Comparison of ENCODE assay signal across 14 cellular contexts in genomic region chr12:684416-684815, GRCh38. TPM values are rescaled to one million over a fixed set of nuclear protein-coding genes. Genes with fewer than 3 reads are reported as not detected.
DNase-seq lines count a peak whose midpoint lies in the region; ATAC-seq, FAIRE-seq and TF ChIP-seq lines count a peak whose summit lies in the region.
"Had no signal": no experiment of that assay in that cellular context is flagged by ENCODE, and none has a peak within 500 bp of the region (broad histone marks: within the 10 kb centered on the region; RNA-seq: fewer than 3 reads in every experiment).

No MANE protein-coding gene starts in this region.

- H3K4me1 Mint-ChIP-seq in Caco-2 (ENCODE audit: low read depth, unreplicated experiment) = no peaks in the 10 kb centered on the region

- no peak overlapping the region for H3K27ac Mint-ChIP-seq in Caco-2 (ENCODE audit: unreplicated experiment)

- in situ Hi-C loops in GM12878 (cut with MboI) = no loop called here

- H3K4me1 ChIP-seq in DOHH2 (ENCODE audit: control insufficient read depth, low read length) = peaks cover 53% of the 10 kb centered on the region
- peaks cover 18% of the 10 kb centered on the region for H3K4me1 ChIP-seq in Loucy (ENCODE audit: insufficient read depth, low read length, poor library complexity, severe bottlenecking)
- peaks cover 40% of the 10 kb centered on the region for H3K4me1 ChIP-seq in GM12878 (ENCODE audit: control insufficient read depth, insufficient read depth, low read length)
- H3K4me1 ChIP-seq in Caco-2 = no peaks in the 10 kb centered on the region
- H3K4me1 ChIP-seq: parathyroid adenoma had no signal

- no peak for FAIRE-seq in GM12878 (lab: Jason Lieb, UNC)

- POLR2A ChIA-PET in GM12878 (lab: Charles Lee) = interaction anchor here (1.1 to 4.8 kb wide), 6 partner anchors 11 to 66 kb away, joined by 3 to 55 read pairs (median 8); partner anchors contain the start of gene WNK1
- POLR2A ChIA-PET in Caco-2 (lab: Charles Lee) = no interaction called here

- no peak overlapping the region for H3K4me3 Mint-ChIP-seq in Caco-2 (ENCODE audit: unreplicated experiment)

- H3K27me3 Mint-ChIP-seq in Caco-2 (ENCODE audit: insufficient read depth, unreplicated experiment) = no peaks in the 10 kb centered on the region

- H3K36me3 Mint-ChIP-seq in Caco-2 (ENCODE audit: insufficient read depth, unreplicated experiment) = no peaks in the 10 kb centered on the region

- H4K20me1 ChIP-seq in DOHH2 (ENCODE audit: control insufficient read depth, insufficient read depth, low read depth, low read length) = no peaks in the 10 kb centered on the region
- H4K20me1 ChIP-seq in Loucy (ENCODE audit: insufficient read depth, low read length, poor library complexity, severe bottlenecking) = no peaks in the 10 kb centered on the region
- H4K20me1 ChIP-seq in GM12878 (ENCODE audit: control insufficient read depth, insufficient read depth) = no peaks in the 10 kb centered on the region

- H3K4me2 ChIP-seq in DOHH2 (ENCODE audit: low read length) (peak overlapping the region; percentile 68), Loucy (ENCODE audit: low read depth, low read length, poor library complexity, severe bottlenecking) (no peak overlapping the region), GM12878 (ENCODE audit: control insufficient read depth, insufficient read depth) (no peak overlapping the region)

- H3K4me3 ChIP-seq in DOHH2 (ENCODE audit: low read length) (peak overlapping the region; percentile 21; the same call in 1 of the 2 replicates), Loucy (ENCODE audit: low read length, poor library complexity, severe bottlenecking) (no peak overlapping the region), GM12878 (no peak overlapping the region), Caco-2 (ENCODE audit: low read depth, low read length) (no peak overlapping the region)

- RAD21 ChIA-PET in GM12878 (lab: Charles Lee; ENCODE audit: unreplicated experiment) = interaction anchor here (1.7 to 5.2 kb wide), 5 partner anchors 11 to 265 kb away, joined by 4 to 75 read pairs (median 20); partner anchors contain the start of genes RAD52 and WNK1

- H3K9me3 Mint-ChIP-seq in Caco-2 (ENCODE audit: unreplicated experiment) = no peaks in the 10 kb centered on the region

- no peak for TF ChIP-seq EP300 in GM12878 (IDR thresholded peaks at IDR 0.05; ENCODE audit: borderline replicate concordance in 1 of 2, control insufficient read depth in 1 of 2, low read depth in 2 of 2, low read length in 2 of 2)

- H3K9me2 ChIP-seq in DOHH2 (replicated peaks; ENCODE audit: control insufficient read depth, low read length) (no peaks in the 10 kb centered on the region), Loucy (replicated peaks; ENCODE audit: low read depth, low read length) (no peaks in the 10 kb centered on the region)

- DNase-seq in GM12878 (ENCODE audit: low read depth, low spot score) (no peak), retina (peak; percentile 46), Caco-2 (no peak), NCI-H187 (lab: John Stamatoyannopoulos, UW) (no peak), Right ventricle myocardium superior (no peak)
- DNase-seq: activated gamma-delta T cell; aorta; cerebellar nuclear complex; effector CD8-positive, alpha-beta T cell; NCI-H187 treated with DMSO at 0.1 percent for 48 hours; NCI-H446 treated with DMSO at 0.1 percent for 48 hours had no signal

- intact Hi-C loops in GM12878 (cut with micrococcal nuclease; ENCODE audit: unreplicated experiment) (no loop called here), Caco-2 (cut with micrococcal nuclease; ENCODE audit: unreplicated experiment) (no loop called here), Right ventricle myocardium superior (cut with DNase I) (no loop called here)

- no peak for ATAC-seq in GM12878
- ATAC-seq in Right ventricle myocardium superior (ENCODE audit: poor library complexity) = no peak

- SMC1A ChIA-PET in GM12878 (lab: Charles Lee; ENCODE audit: uncharacterized antibody, unreplicated experiment) = interaction anchor here (0.6 to 6.9 kb wide), 11 partner anchors 9 to 73 kb away, joined by 3 to 76 read pairs (median 5); partner anchors contain the start of gene WNK1

- no peak for TF ChIP-seq POLR2A in GM12878 (IDR thresholded peaks at IDR 0.05; ENCODE audit: low read depth, low read length)

- BruUV-seq in GM12878 (replicated peaks; lab: Mats Ljungman, UMichigan) = no TSS peak
- no TSS peak for BruUV-seq in Caco-2 (replicated peaks; lab: Mats Ljungman, UMichigan)

- H3K79me2 ChIP-seq in DOHH2 (ENCODE audit: control insufficient read depth, low read length) = no peaks in the 10 kb centered on the region
- no peaks in the 10 kb centered on the region for H3K79me2 ChIP-seq in Loucy (ENCODE audit: insufficient read depth, low read length)
- no peaks in the 10 kb centered on the region for H3K79me2 ChIP-seq in GM12878 (ENCODE audit: control insufficient read depth, insufficient read depth, low read length)
- H3K79me2 ChIP-seq: parathyroid adenoma had no signal

- no peaks in the 10 kb centered on the region for H3K27me3 ChIP-seq in DOHH2 (ENCODE audit: control insufficient read depth, low read length)
- no peaks in the 10 kb centered on the region for H3K27me3 ChIP-seq in Loucy (ENCODE audit: insufficient read depth, low read length, poor library complexity, severe bottlenecking)
- H3K27me3 ChIP-seq in GM12878 (replicated peaks in 1 of 2; ENCODE audit: control insufficient read depth in 2 of 2, insufficient read depth in 2 of 2, low read length in 1 of 2) = no peaks in the 10 kb centered on the region
- H3K27me3 ChIP-seq in Caco-2 (replicated peaks; ENCODE audit: control insufficient read depth, insufficient read depth, low read length) = no peaks in the 10 kb centered on the region

- no peak for TF ChIP-seq RAD21 in GM12878 (IDR thresholded peaks at IDR 0.05; ENCODE audit: insufficient read depth, low read depth, low read length)

- TF ChIP-seq CTCF in DOHH2 (IDR thresholded peaks at IDR 0.05; ENCODE audit: low read depth, low read length, poor library complexity, severe bottlenecking) (no peak), Loucy (conservative IDR thresholded peaks at IDR 0.05; ENCODE audit: low read length) (no peak), GM12878 (IDR thresholded peaks at IDR 0.05 in 2 of 3, conservative IDR thresholded peaks at IDR 0.05 in 1 of 3; ENCODE audit: control insufficient read depth in 2 of 3, extremely low read depth in 1 of 3, insufficient read depth in 1 of 3, low read depth in 3 of 3, low read length in 3 of 3) (no peak), Caco-2 (IDR thresholded peaks at IDR 0.05; ENCODE audit: insufficient read depth in 1 of 2, low read depth in 1 of 2, low read length in 1 of 2, severe bottlenecking in 1 of 2, unreplicated experiment in 1 of 2) (no peak)

- 75% methylated on average over 4 of the region's 4 CpGs for WGBS in GM12878 (ENCODE audit: insufficient coverage, insufficient replicate concordance, low lambda C conversion rate, missing lambda C conversion rate)

- CTCF ChIA-PET in GM12878 (lab: Yijun Ruan, JAX) (interaction anchor here (1.4 to 6.1 kb wide), 2 partner anchors 66 to 132 kb away, joined by 5 to 38 read pairs; partner anchors contain the start of gene WNK1), Caco-2 (lab: Charles Lee) (no interaction called here)

- H3K9me3 ChIP-seq in DOHH2 (ENCODE audit: control insufficient read depth, insufficient read depth, low read length) = no peaks in the 10 kb centered on the region
- H3K9me3 ChIP-seq in Loucy (ENCODE audit: insufficient read depth, low read depth, low read length) = no peaks in the 10 kb centered on the region
- H3K9me3 ChIP-seq in GM12878 (replicated peaks; ENCODE audit: control insufficient read depth, insufficient read depth, low read length) = no peaks in the 10 kb centered on the region
- no peaks in the 10 kb centered on the region for H3K9me3 ChIP-seq in Caco-2

- H2AFZ ChIP-seq in Loucy (ENCODE audit: low read length) (peak overlapping the region; percentile 37; the same call in 1 of the 2 replicates), GM12878 (ENCODE audit: control insufficient read depth, low read depth, low read length) (peak overlapping the region; percentile 30)

- H3F3A ChIP-seq in DOHH2 (ENCODE audit: control insufficient read depth, insufficient read depth) = peaks cover 7% of the 10 kb centered on the region; the same call in 1 of the 2 replicates
- no peaks in the 10 kb centered on the region for H3F3A ChIP-seq in Loucy (ENCODE audit: low read depth)

- H3K36me3 ChIP-seq in DOHH2 (ENCODE audit: control insufficient read depth, low read length) = no peaks in the 10 kb centered on the region
- H3K36me3 ChIP-seq in Loucy (ENCODE audit: insufficient read depth, low read length) = no peaks in the 10 kb centered on the region
- H3K36me3 ChIP-seq in GM12878 (ENCODE audit: control insufficient read depth in 2 of 2, insufficient read depth in 2 of 2, low read length in 1 of 2) = no peaks in the 10 kb centered on the region
- H3K36me3 ChIP-seq in Caco-2 (ENCODE audit: control insufficient read depth, insufficient read depth, low read length) = no peaks in the 10 kb centered on the region

- peak overlapping the region; percentile 32 for H3K9ac ChIP-seq in Loucy (ENCODE audit: low read depth, low read length, poor library complexity, severe bottlenecking)
- H3K9ac ChIP-seq in GM12878 (ENCODE audit: control insufficient read depth, insufficient read depth, low read length) = no peak overlapping the region
- H3K9ac ChIP-seq: parathyroid adenoma had no signal

- H3K27ac ChIP-seq in DOHH2 (ENCODE audit: low read depth, low read length) (peak overlapping the region; percentile 73), GM12878 (ENCODE audit: control insufficient read depth, insufficient read depth) (0 out of 2 replicates have a peak overlapping the region, but pooled peaks have one; percentile 13)
- H3K27ac ChIP-seq: parathyroid adenoma had no signal

RNA-seq across cellular contexts. Expression of gene NINJ2, which starts 21.2 kb away (rescaled TPM):
- total RNA-seq in GM12878 (2013; cell fraction: nucleolus; rRNA removed) = 1.5 and 1.8 TPM in 2 replicates
- 15.6 and 19.1 TPM in 2 replicates for total RNA-seq in GM12878 (2014; rRNA removed)
- 12.0 and 14.0 TPM in 2 replicates for total RNA-seq in GM12878 (2014; rRNA removed; fragmentation: Illumina TruSeq; extraction: Trizol)
- total RNA-seq in GM12878 (2021) = 13.5 and 14.8 TPM in 2 replicates
- polyA plus RNA-seq in GM12878 (2011; ENCODE audit: low read depth) = 11.9 TPM
- 4.8 and 8.9 TPM in 2 replicates for polyA plus RNA-seq in GM12878 (2011; rRNA removed)
- polyA plus RNA-seq in GM12878 (2011; cell fraction: cytosol; rRNA removed) = 18.9 and 23.4 TPM in 2 replicates
- 6.9 and 10.1 TPM in 2 replicates for polyA plus RNA-seq in GM12878 (2011; cell fraction: nucleus; rRNA removed)
- polyA plus RNA-seq in GM12878 (2012) = 11.3 and 16.1 TPM in 2 replicates
- polyA plus RNA-seq in GM12878 (2014; fragmentation: Illumina TruSeq; extraction: Trizol) = 10.2 and 19.7 TPM in 2 replicates
- 10 to 100 TPM; 36.6 to 51.6 TPM for polyA plus RNA-seq in GM12878 (2014; fragmentation: Nextera tagmentation; extraction: Ambion mirVana)
- polyA plus RNA-seq in GM12878 (2014; rRNA removed) = 18.5 and 22.9 TPM in 2 replicates
- polyA plus RNA-seq in GM12878 (2016; fragmentation: Nextera tagmentation; extraction: Ambion mirVana) = 10 to 100 TPM; 22.9 to 24.2 TPM
- 13.2 and 19.5 TPM in 2 replicates for polyA minus RNA-seq in GM12878 (2011; rRNA and poly(A)+ RNA removed)
- polyA minus RNA-seq in GM12878 (2011; cell fraction: cytosol; rRNA and poly(A)+ RNA removed) = 5.4 TPM in 1 of 2 replicates, not detected in the other
- 1.1 and 1.6 TPM in 2 replicates for polyA minus RNA-seq in GM12878 (2011; cell fraction: nucleus; rRNA and poly(A)+ RNA removed)
- 6.5 and 7.0 TPM in 2 replicates for total RNA-seq in Caco-2 (2022)
- 12.6 TPM for total RNA-seq in Right ventricle myocardium superior
